Comparison of ENCODE assay signal across 25 cellular contexts in genomic region chr20:635028-635427, GRCh38. TPM values are rescaled to one million over a fixed set of nuclear protein-coding genes. Genes with fewer than 3 reads are reported as not detected.
"Had no signal": no experiment of that assay in that cellular context is flagged by ENCODE, and none has a peak within 500 bp of the region (broad histone marks: within the 10 kb centered on the region; RNA-seq: fewer than 3 reads in every experiment).

No MANE protein-coding gene starts in this region.

- H3K27me3 Mint-ChIP-seq: activated naive CD8-positive, alpha-beta T cell had no signal

- H3K4me3 Mint-ChIP-seq: activated naive CD8-positive, alpha-beta T cell; activated T-cell treated with anti-CD3 and anti-CD28 coated beads, Interleukin-2, amount 50 U/mL, for 72 hours; stimulated activated naive B cell treated with anti-CD40 and anti-IgM and Interleukin-4, amounts not matched to agents 10 μg/mL and 1 μg/mL and 100 μg/mL, for 72 hours had no signal

- DNase-seq: activated CD4-positive, alpha-beta T cell treated with anti-CD3 and anti-CD28 coated beads for 4 hours; activated CD4-positive, alpha-beta T cell treated with anti-CD3 and anti-CD28 coated beads, Interleukin-2, amount 50 U/mL, for 4 hours; activated naive CD4-positive, alpha-beta T cell treated with Interleukin-2 at 50 U/mL for 16 hours; activated T-cell treated with anti-CD3 and anti-CD28 coated beads for 4 hours; activated T-cell treated with anti-CD3 and anti-CD28 coated beads, Interleukin-2, amount 50 U/mL, for 72 hours; dermis blood vessel endothelial cell; effector CD4-positive, alpha-beta T cell; foreskin keratinocyte; heart right ventricle; naive thymus-derived CD4-positive, alpha-beta T cell; psoas muscle; stimulated activated CD4-positive, alpha-beta T cell treated with anti-CD3 and anti-CD28 coated beads, Interleukin-15, amount 100 ng/mL, for 24 hours; stimulated activated CD4-positive, alpha-beta T cell treated with anti-CD3 and anti-CD28 coated beads, Interleukin-2, amount 100 ng/mL, for 24 hours; stimulated activated naive B cell treated with anti-CD40 and anti-IgM and Interleukin-4, amounts not matched to agents 10 μg/mL and 1 μg/mL and 100 μg/mL, for 72 hours; stomach; T-helper 9 cell; tibial artery had no signal

- H3K27ac ChIP-seq: esophagus muscularis mucosa, foreskin keratinocyte, heart right ventricle, parathyroid adenoma, psoas muscle, stomach, tibial artery, VCaP had no signal

- H3K4me1 Mint-ChIP-seq: naive thymus-derived CD4-positive, alpha-beta T cell; stimulated activated naive B cell treated with anti-CD40 and anti-IgM and Interleukin-4, amounts not matched to agents 10 μg/mL and 1 μg/mL and 100 μg/mL, for 72 hours had no signal

- H3K9me3 Mint-ChIP-seq: activated T-cell treated with anti-CD3 and anti-CD28 coated beads, Interleukin-2, amount 50 U/mL, for 72 hours; stimulated activated naive B cell treated with anti-CD40 and anti-IgM and Interleukin-4, amounts not matched to agents 10 μg/mL and 1 μg/mL and 100 μg/mL, for 72 hours had no signal

- H3K27ac Mint-ChIP-seq: activated naive CD8-positive, alpha-beta T cell; activated T-cell treated with anti-CD3 and anti-CD28 coated beads, Interleukin-2, amount 50 U/mL, for 72 hours; naive thymus-derived CD4-positive, alpha-beta T cell; stimulated activated naive B cell treated with anti-CD40 and anti-IgM and Interleukin-4, amounts not matched to agents 10 μg/mL and 1 μg/mL and 100 μg/mL, for 72 hours had no signal

- H3K36me3 Mint-ChIP-seq: activated naive CD8-positive, alpha-beta T cell; naive thymus-derived CD4-positive, alpha-beta T cell; stimulated activated naive B cell treated with anti-CD40 and anti-IgM and Interleukin-4, amounts not matched to agents 10 μg/mL and 1 μg/mL and 100 μg/mL, for 72 hours had no signal

RNA-seq across cellular contexts. Expression of gene TCF15, which starts 24.9 kb away (rescaled TPM):
- total RNA-seq: activated T-cell treated with anti-CD3 and anti-CD28 coated beads, Interleukin-2, amount 50 U/mL, for 72 hours; foreskin keratinocyte; naive thymus-derived CD4-positive, alpha-beta T cell had no signal
- polyA plus RNA-seq: naive thymus-derived CD4-positive, alpha-beta T cell; neural cell had no signal

RNA-seq across cellular contexts. Expression of gene SCRT2, which starts 40.6 kb away (rescaled TPM):
- total RNA-seq: activated T-cell treated with anti-CD3 and anti-CD28 coated beads, Interleukin-2, amount 50 U/mL, for 72 hours; dermis blood vessel endothelial cell; esophagus muscularis mucosa; foreskin keratinocyte; heart right ventricle; kidney epithelial cell; lower leg skin; naive thymus-derived CD4-positive, alpha-beta T cell; psoas muscle; stomach; urinary bladder had no signal
- polyA plus RNA-seq: foreskin keratinocyte; heart right ventricle; naive thymus-derived CD4-positive, alpha-beta T cell; psoas muscle; stomach; urinary bladder had no signal
